16 cellular contexts compared by ENCODE assay signal in the genomic region with DNA sequence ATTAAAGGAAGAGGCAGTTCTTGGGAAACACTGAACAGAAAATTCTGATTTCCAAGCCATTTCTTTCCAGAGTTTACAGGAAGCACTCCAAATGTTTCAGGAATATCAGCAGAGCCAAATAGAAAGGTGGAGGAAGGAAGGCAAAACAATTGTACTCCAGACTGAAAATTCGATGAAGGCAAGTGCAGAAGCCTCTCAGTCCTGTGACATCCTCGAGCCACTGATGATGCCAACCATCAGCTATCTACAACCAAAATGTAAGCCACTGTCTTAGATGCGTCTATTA. TPM values are rescaled to one million over a fixed set of nuclear protein-coding genes. Genes with fewer than 3 reads are reported as not detected.
DNase-seq lines count a peak whose midpoint lies in the region; ATAC-seq and TF ChIP-seq lines count a peak whose summit lies in the region.
"Had no signal": no experiment of that assay in that cellular context is flagged by ENCODE, and none has a peak within 500 bp of the region (broad histone marks: within the 10 kb centered on the region; RNA-seq: fewer than 3 reads in every experiment).

No MANE protein-coding gene starts in this region.

- peaks cover 7% of the 10 kb centered on the region for H3K23me2 ChIP-seq in H9 (ENCODE audit: insufficient read length, low read depth, low read length, poor library complexity, severe bottlenecking)

- no peak overlapping the region for H2BK20ac ChIP-seq in H9 (ENCODE audit: low read depth, low read length, poor library complexity, severe bottlenecking)

- H3K4me3 Mint-ChIP-seq in CD4-positive, alpha-beta memory T cell = peak overlapping the region in 7 of 8 donors; percentile 39 to 100 (median 97)
- H3K4me3 Mint-ChIP-seq in H9 (peak overlapping the region; percentile 57 to 67; a peak in 3 of 5 replicates), nephron (peak overlapping the region; percentile 91 to 98 (median 96))
- H3K4me3 Mint-ChIP-seq in activated T-helper 17 cell treated with anti-CD3 and anti-CD28 coated beads, Interleukin-2, amount 50 U/mL, for 72 hours = peak overlapping the region; percentile 91

- no peak overlapping the region for H2AK5ac ChIP-seq in H9 (ENCODE audit: insufficient read length, low read length)

- H4K5ac ChIP-seq in H9 (ENCODE audit: insufficient read length, low read depth, low read length) = no peak overlapping the region

- H3K4me1 Mint-ChIP-seq in CD4-positive, alpha-beta memory T cell = peaks cover 33 to 63% (median 50%) of the 10 kb centered on the region in 4 donors
- H3K4me1 Mint-ChIP-seq in H9 = peaks cover 20 to 25% of the 10 kb centered on the region in 2 experiments
- H3K4me1 Mint-ChIP-seq in activated T-helper 17 cell treated with anti-CD3 and anti-CD28 coated beads, Interleukin-2, amount 50 U/mL, for 72 hours = peaks cover 28% of the 10 kb centered on the region
- peaks cover 35% of the 10 kb centered on the region for H3K4me1 Mint-ChIP-seq in nephron

- H4K8ac ChIP-seq in H9 (replicated peaks; ENCODE audit: insufficient read length, low read depth, low read length) = no peak overlapping the region

- no peak overlapping the region for H2BK15ac ChIP-seq in H9 (ENCODE audit: low read depth, low read length)

- no peak overlapping the region for H3K14ac ChIP-seq in H9 (ENCODE audit: insufficient read depth, low read length)

- H3K36me3 Mint-ChIP-seq in CD4-positive, alpha-beta memory T cell = peaks cover 9 to 49% of the 10 kb centered on the region in 2 donors
- H3K36me3 Mint-ChIP-seq in H9 (ENCODE audit: insufficient read depth in 1 of 3, low read depth in 3 of 3) = peaks cover 2 to 25% (median 25%) of the 10 kb centered on the region in 3 experiments; a peak in 6 of 7 replicates
- peaks cover 63% of the 10 kb centered on the region for H3K36me3 Mint-ChIP-seq in activated T-helper 17 cell treated with anti-CD3 and anti-CD28 coated beads, Interleukin-2, amount 50 U/mL, for 72 hours (ENCODE audit: low read depth)
- H3K36me3 Mint-ChIP-seq in nephron (ENCODE audit: low read depth) = peaks cover 12% of the 10 kb centered on the region

- intact Hi-C loops in CD4-positive, alpha-beta memory T cell (cut with micrococcal nuclease) = no loop called here

- no peak overlapping the region for H2BK5ac ChIP-seq in H9 (ENCODE audit: insufficient read length, low read length)

- no peak overlapping the region for H3K18ac ChIP-seq in H9 (ENCODE audit: insufficient read length, low read depth, low read length)

- POLR2A ChIA-PET in CD4-positive, alpha-beta memory T cell (lab: Charles Lee; ENCODE audit: partially characterized antibody) = interaction anchor here (1.0 to 3.6 kb wide), 3 partner anchors 9 to 22 kb away, joined by 3 to 52 read pairs (median 3); partner anchors contain the start of gene RGS14

- H3K4me2 ChIP-seq in H9 (ENCODE audit: insufficient read depth, insufficient read length, low read length) = no peak overlapping the region

- no peaks in the 10 kb centered on the region for H3K27me3 Mint-ChIP-seq in CD4-positive, alpha-beta memory T cell
- peaks cover 10% of the 10 kb centered on the region for H3K27me3 Mint-ChIP-seq in H9 (ENCODE audit: low read depth)
- H3K27me3 Mint-ChIP-seq in activated T-helper 17 cell treated with anti-CD3 and anti-CD28 coated beads, Interleukin-2, amount 50 U/mL, for 72 hours = no peaks in the 10 kb centered on the region
- peaks cover 3% of the 10 kb centered on the region for H3K27me3 Mint-ChIP-seq in nephron (ENCODE audit: low read depth)

- H3K9me3 Mint-ChIP-seq in CD4-positive, alpha-beta memory T cell = no peaks in the 10 kb centered on the region
- no peaks in the 10 kb centered on the region for H3K9me3 Mint-ChIP-seq in H9
- no peaks in the 10 kb centered on the region for H3K9me3 Mint-ChIP-seq in activated T-helper 17 cell treated with anti-CD3 and anti-CD28 coated beads, Interleukin-2, amount 50 U/mL, for 72 hours
- H3K9me3 Mint-ChIP-seq in nephron = no peaks in the 10 kb centered on the region

- H3T11ph ChIP-seq in H9 (ENCODE audit: low read length) = no peak overlapping the region

- H2BK120ac ChIP-seq in H9 (ENCODE audit: low read depth, low read length, poor library complexity, severe bottlenecking) = no peak overlapping the region

- TF ChIP-seq CTCF in H9 (conservative IDR thresholded peaks at IDR 0.05) (no peak), nephron (IDR thresholded peaks at IDR 0.05; ENCODE audit: unreplicated experiment in 3 of 3) (no peak)

- no peak overlapping the region for H2AFZ ChIP-seq in H9 (ENCODE audit: low read length)

- H3K36me3 ChIP-seq in CD4-positive, alpha-beta memory T cell (ENCODE audit: insufficient read depth, low read length) = peaks cover 18% of the 10 kb centered on the region

- no peak overlapping the region for H3K23ac ChIP-seq in H9 (ENCODE audit: insufficient read length, low read depth, low read length)

- H3K27me3 ChIP-seq in CD4-positive, alpha-beta memory T cell (ENCODE audit: insufficient read depth, low read length) = no peaks in the 10 kb centered on the region
- H3K27me3 ChIP-seq in H9 (ENCODE audit: insufficient read depth, low read length) = no peaks in the 10 kb centered on the region
- H3K27me3 ChIP-seq: sigmoid colon had no signal

- H3K79me2 ChIP-seq in H9 (ENCODE audit: insufficient read depth, low read length) = peaks cover 17% of the 10 kb centered on the region

- H3K79me1 ChIP-seq in H9 (ENCODE audit: insufficient read depth, low read depth, low read length, poor library complexity, severe bottlenecking) = peaks cover 4% of the 10 kb centered on the region

- no peak overlapping the region for H3K27ac ChIP-seq in CD4-positive, alpha-beta memory T cell (ENCODE audit: low read depth, low read length)
- no peak overlapping the region for H3K27ac ChIP-seq in H9 (ENCODE audit: insufficient read length, low read depth, low read length)
- H3K27ac ChIP-seq: sigmoid colon had no signal

- H3K4me3 ChIP-seq in CD4-positive, alpha-beta memory T cell (ENCODE audit: low read length in 2 of 2) = no peak overlapping the region

- ATAC-seq in activated T-helper 17 cell treated with anti-CD3 and anti-CD28 coated beads, Interleukin-2, amount 50 U/mL, for 72 hours (replicated peaks) = no peak
- ATAC-seq in HG03108 (IDR thresholded peaks at IDR 0.05; ENCODE audit: unreplicated experiment) = no peak

- no peak overlapping the region for H2BK12ac ChIP-seq in H9 (ENCODE audit: insufficient read length, low read depth, low read length)

- CTCF ChIA-PET in CD4-positive, alpha-beta memory T cell (lab: Charles Lee; ENCODE audit: partially characterized antibody) = interaction anchor here (1.4 to 2.2 kb wide), 2 partner anchors 32 to 39 kb away, joined by 4 to 8 read pairs; no protein-coding TSS in a partner anchor

- H3K4ac ChIP-seq in H9 (ENCODE audit: low read depth, low read length) = no peak overlapping the region

- no peaks in the 10 kb centered on the region for H4K20me1 ChIP-seq in H9 (ENCODE audit: control insufficient read depth, insufficient read depth, insufficient read length)

- no peak for DNase-seq in CD4-positive, alpha-beta memory T cell
- DNase-seq in H9 (no peak), NCI-H2196 (lab: John Stamatoyannopoulos, UW; ENCODE audit: unreplicated experiment) (no peak), SHP77 (lab: John Stamatoyannopoulos, UW) (no peak)
- DNase-seq: activated CD4-positive, alpha-beta T cell treated with anti-CD3 and anti-CD28 coated beads for 4 hours; amygdala; GOT3; NCI-H1417 treated with DMSO at 0.1 percent for 48 hours; NCI-H526 treated with DMSO at 0.1 percent for 48 hours; SIG-M5; sigmoid colon had no signal

- no peak overlapping the region for H3K56ac ChIP-seq in H9 (ENCODE audit: insufficient read length, low read depth, low read length)

- H3K9me3 ChIP-seq in CD4-positive, alpha-beta memory T cell (ENCODE audit: control insufficient read depth in 1 of 2, low read length in 2 of 2) = no peaks in the 10 kb centered on the region
- no peaks in the 10 kb centered on the region for H3K9me3 ChIP-seq in H9 (ENCODE audit: control insufficient read depth, low read depth, low read length)
- H3K9me3 ChIP-seq: sigmoid colon had no signal

- H4K91ac ChIP-seq in H9 (ENCODE audit: insufficient read length, low read depth, low read length) = no peak overlapping the region

- H3K4me1 ChIP-seq in CD4-positive, alpha-beta memory T cell (ENCODE audit: insufficient read depth, low read length) = peaks cover 49% of the 10 kb centered on the region
- peaks cover 3% of the 10 kb centered on the region; the same call in 1 of the 2 replicates for H3K4me1 ChIP-seq in H9 (ENCODE audit: insufficient read depth, low read length)

- no peak overlapping the region for H3K9ac ChIP-seq in H9 (ENCODE audit: extremely low read depth, insufficient read length, low read length)

- H3K27ac Mint-ChIP-seq in CD4-positive, alpha-beta memory T cell = peak overlapping the region in 2 of 7 donors; percentile 75 to 97
- H3K27ac Mint-ChIP-seq in H9 = no peak overlapping the region
- H3K27ac Mint-ChIP-seq in activated T-helper 17 cell treated with anti-CD3 and anti-CD28 coated beads, Interleukin-2, amount 50 U/mL, for 72 hours = peak overlapping the region; percentile 99
- peak overlapping the region; percentile 69 to 99 (median 98) for H3K27ac Mint-ChIP-seq in nephron

- no CpG with 5 or more reads among the region's 3 CpGs for WGBS in H9 (ENCODE audit: extremely low coverage, insufficient read length, low lambda C conversion rate)

RNA-seq across cellular contexts. Expression of gene LMAN2, which starts 2.2 kb away (rescaled TPM):
- total RNA-seq in CD4-positive, alpha-beta memory T cell = 100 to 1,000 TPM; 114 to 123 TPM
- polyA plus RNA-seq in CD4-positive, alpha-beta memory T cell = 100 to 1,000 TPM; 223 to 322 TPM
- 105 and 106 TPM in 2 replicates for total RNA-seq in H9 (2021)
- total RNA-seq in activated T-helper 17 cell treated with anti-CD3 and anti-CD28 coated beads, Interleukin-2, amount 50 U/mL, for 72 hours = 100 to 1,000 TPM in 1 of 2 donors, 10 to 100 TPM in 1; 94.3 to 122 TPM

RNA-seq across cellular contexts. Expression of gene RGS14, which starts 8.4 kb away (rescaled TPM):
- 100 to 1,000 TPM; 167 to 168 TPM for total RNA-seq in CD4-positive, alpha-beta memory T cell
- 10 to 100 TPM; 62.3 to 96.7 TPM for polyA plus RNA-seq in CD4-positive, alpha-beta memory T cell
- 12.3 and 16.4 TPM in 2 replicates for total RNA-seq in H9 (2021)
- total RNA-seq in activated T-helper 17 cell treated with anti-CD3 and anti-CD28 coated beads, Interleukin-2, amount 50 U/mL, for 72 hours = 100 to 1,000 TPM in 1 of 2 donors, 10 to 100 TPM in 1; 45.5 to 102 TPM

RNA-seq across cellular contexts. Expression of gene SLC34A1, which starts 34.9 kb away (rescaled TPM):
- under 1 TPM in 1 of 2 experiments, not detected in 1; 0.11 TPM for total RNA-seq in CD4-positive, alpha-beta memory T cell
- not detected for polyA plus RNA-seq in CD4-positive, alpha-beta memory T cell
- not detected in 2 replicates for total RNA-seq in H9 (2021)
- 1 to 10 TPM in 1 of 2 donors, under 1 TPM in 1; 0.56 to 1.1 TPM for total RNA-seq in activated T-helper 17 cell treated with anti-CD3 and anti-CD28 coated beads, Interleukin-2, amount 50 U/mL, for 72 hours
- total RNA-seq: frontal cortex, sigmoid colon, temporal lobe had no signal

RNA-seq across cellular contexts. Expression of gene MXD3, which starts 37.6 kb away (rescaled TPM):
- 10 to 100 TPM; 17.3 TPM for total RNA-seq in CD4-positive, alpha-beta memory T cell
- polyA plus RNA-seq in CD4-positive, alpha-beta memory T cell = 1 to 10 TPM in 1 of 2 donors, under 1 TPM in 1; 0.28 to 1.2 TPM
- 9.8 and 10.9 TPM in 2 replicates for total RNA-seq in H9 (2021)
- total RNA-seq in activated T-helper 17 cell treated with anti-CD3 and anti-CD28 coated beads, Interleukin-2, amount 50 U/mL, for 72 hours = 10 to 100 TPM; 21.9 to 26.0 TPM

RNA-seq across cellular contexts. Expression of gene PRELID1, which starts 45.7 kb away (rescaled TPM):
- total RNA-seq in CD4-positive, alpha-beta memory T cell = 10 to 100 TPM; 70.9 to 72.1 TPM
- polyA plus RNA-seq in CD4-positive, alpha-beta memory T cell = 100 to 1,000 TPM; 209 to 229 TPM
- 212 and 213 TPM in 2 replicates for total RNA-seq in H9 (2021)
- total RNA-seq in activated T-helper 17 cell treated with anti-CD3 and anti-CD28 coated beads, Interleukin-2, amount 50 U/mL, for 72 hours = 100 to 1,000 TPM; 142 to 314 TPM

Comparison
In these comparisons a context has a peak if more than half of its experiments do, and no peak if none do; other contexts are left out.
1. H3K27ac Mint-ChIP-seq: peak in activated T-helper 17 cell treated with anti-CD3 and anti-CD28 coated beads, Interleukin-2, amount 50 U/mL, for 72 hours (single experiment) and nephron (3 of 3); none in H9 (0 of 3).
2. Peak in every context shown above with its lines, with median percentiles within 50 percentile points of each other: H3K4me3 Mint-ChIP-seq.